22 cellular contexts compared by ENCODE assay signal in the genomic region with DNA sequence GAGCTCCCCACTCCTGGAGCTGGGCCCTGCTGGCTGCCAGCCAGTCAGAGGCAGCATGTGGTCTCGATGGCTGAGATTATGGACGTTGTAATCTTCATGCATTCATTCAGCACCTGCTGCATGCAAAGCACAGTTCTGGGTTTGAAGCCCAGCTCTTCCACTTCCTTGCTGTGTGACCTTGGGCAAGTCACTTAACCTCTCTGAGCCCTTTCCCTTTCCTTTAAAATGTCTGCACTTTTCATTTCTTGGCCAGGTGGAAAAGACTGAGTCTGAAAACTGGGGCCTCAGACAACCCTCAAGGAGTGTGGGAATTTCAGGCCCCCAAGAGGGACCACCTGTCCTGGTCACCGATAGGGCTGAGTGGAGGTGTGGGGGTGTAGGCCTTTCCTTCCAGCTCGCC. TPM values are rescaled to one million over a fixed set of nuclear protein-coding genes. Genes with fewer than 3 reads are reported as not detected.
"Had no signal": no experiment of that assay in that cellular context is flagged by ENCODE, and none has a peak within 500 bp of the region (broad histone marks: within the 10 kb centered on the region; RNA-seq: fewer than 3 reads in every experiment).

No MANE protein-coding gene starts in this region.

- DNase-seq: IMR-90, Kasumi-1, NCI-H1092 treated with DMSO at 0.1 percent for 48 hours, NCI-H1436, NCI-H187, NCI-H2029, NCI-H2081 treated with DMSO at 0.1 percent for 48 hours, NCI-H2171, NCI-H226, NCI-H446, NCI-H510A, NCI-H524 treated with DMSO at 0.1 percent for 48 hours, NCI-H69, NCI-H774, RPMI8226, SHP77, SK-N-SH, SW 1271, T-cell had no signal

- H3K9ac ChIP-seq: KMS-11, SK-N-SH had no signal

- H3K4me2 ChIP-seq: KMS-11, SK-N-SH had no signal

- ATAC-seq: T-cell had no signal

- H3K9me3 ChIP-seq: SK-N-SH had no signal

- FAIRE-seq: RCC 7860 had no signal

- H3K27ac ChIP-seq: KMS-11 had no signal

RNA-seq across cellular contexts. Expression of a gene that starts 24.6 kb away (rescaled TPM):
- total RNA-seq: SK-MEL-5 had no signal
